8 cellular contexts compared by ENCODE assay signal in the genomic region with DNA sequence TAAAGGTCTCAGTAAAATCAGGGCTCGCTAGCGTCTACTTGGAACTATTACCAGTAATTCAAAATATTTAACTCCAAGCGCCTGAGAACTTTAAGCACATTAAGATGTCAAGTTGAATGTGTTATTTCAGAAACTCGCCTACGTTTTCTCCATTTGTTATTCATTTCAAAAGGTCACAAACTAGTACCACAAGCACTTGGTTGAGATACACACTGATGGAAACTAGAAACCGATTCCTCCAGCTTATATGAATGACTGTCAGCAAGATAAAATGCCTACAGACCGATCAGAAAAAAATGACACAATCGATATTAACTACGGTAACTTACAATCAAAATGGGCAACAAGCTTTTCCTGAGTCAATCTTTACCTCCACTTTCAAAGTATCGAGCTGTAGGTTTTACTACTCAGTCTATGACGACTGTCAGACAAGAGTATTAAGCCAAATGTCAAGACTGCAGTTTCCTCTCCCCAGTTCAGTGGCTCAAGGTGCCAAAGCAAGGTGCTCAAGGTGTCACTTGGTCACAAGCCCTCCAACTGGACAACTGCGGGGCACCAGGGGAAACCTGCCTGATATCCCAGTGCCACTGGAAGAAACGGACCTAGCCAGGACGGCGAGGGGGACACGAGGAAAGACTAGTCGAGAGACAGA. TPM values are rescaled to one million over a fixed set of nuclear protein-coding genes. Genes with fewer than 3 reads are reported as not detected.
A peak's percentile ranks its signal among the peaks of the same experiment; 100 is the strongest.
DNase-seq lines count a peak whose midpoint lies in the region; ATAC-seq and TF ChIP-seq lines count a peak whose summit lies in the region.

No MANE protein-coding gene starts in this region.

- no peaks in the 10 kb centered on the region for H3K9me3 Mint-ChIP-seq in activated T-helper 2 cell treated with anti-CD3 and anti-CD28 coated beads, Interferon-gamma antibody, Interleukin-2, Interleukin-4, amounts not matched to agents 10 μg/mL and 5 μg/mL and 100 μg/mL, durations not matched to agents 14 hours and 24 hours and 36 hours
- H3K9me3 Mint-ChIP-seq in immature natural killer cell: no peaks in the 10 kb centered on the region

- H3K27ac Mint-ChIP-seq in activated T-helper 2 cell treated with anti-CD3 and anti-CD28 coated beads, Interferon-gamma antibody, Interleukin-2, Interleukin-4, amounts not matched to agents 10 μg/mL and 5 μg/mL and 100 μg/mL, durations not matched to agents 14 hours and 24 hours and 36 hours: peak overlapping the region; percentile 100
- peak overlapping the region; percentile 85 to 97 (median 92) for H3K27ac Mint-ChIP-seq in immature natural killer cell

- H3K4me3 ChIP-seq in heart right ventricle (peak overlapping the region; percentile 68 to 99 (median 83)), subcutaneous abdominal adipose tissue (ENCODE audit: low read depth in 1 of 5, low read length in 5 of 5) (peak overlapping the region; percentile 72 to 98 (median 88))

- H3K9me3 ChIP-seq in heart right ventricle: no peaks in the 10 kb centered on the region
- no peaks in the 10 kb centered on the region for H3K9me3 ChIP-seq in subcutaneous abdominal adipose tissue (ENCODE audit: control insufficient read depth in 5 of 5, low read length in 5 of 5)

- TF ChIP-seq CTCF in heart right ventricle (IDR thresholded peaks at IDR 0.05): no peak

- peaks cover 37% of the 10 kb centered on the region for H3K36me3 Mint-ChIP-seq in activated T-helper 2 cell treated with anti-CD3 and anti-CD28 coated beads, Interferon-gamma antibody, Interleukin-2, Interleukin-4, amounts not matched to agents 10 μg/mL and 5 μg/mL and 100 μg/mL, durations not matched to agents 14 hours and 24 hours and 36 hours (ENCODE audit: low read depth)
- H3K36me3 Mint-ChIP-seq in immature natural killer cell: peaks cover 0 to 5% (median 5%) of the 10 kb centered on the region in 3 donors

- H3K27me3 ChIP-seq in heart right ventricle: peaks cover 31 to 34% (median 33%) of the 10 kb centered on the region in 7 donors
- H3K27me3 ChIP-seq in subcutaneous abdominal adipose tissue (ENCODE audit: control insufficient read depth in 5 of 5, insufficient read depth in 4 of 5, low read length in 5 of 5): peaks cover 26 to 32% (median 32%) of the 10 kb centered on the region in 5 donors

- H3K4me1 ChIP-seq in heart right ventricle (peaks cover 5 to 58% (median 53%) of the 10 kb centered on the region in 9 donors), subcutaneous abdominal adipose tissue (ENCODE audit: control insufficient read depth in 5 of 5, insufficient read depth in 5 of 5, low read length in 5 of 5) (peaks cover 0 to 53% (median 50%) of the 10 kb centered on the region in 5 donors)

- H3K27ac ChIP-seq in heart right ventricle (peak overlapping the region in 9 of 10 donors; percentile 44 to 90 (median 80)), subcutaneous abdominal adipose tissue (ENCODE audit: low read depth, low read length) (peak overlapping the region; percentile 70)

- H3K4me1 Mint-ChIP-seq in activated T-helper 2 cell treated with anti-CD3 and anti-CD28 coated beads, Interferon-gamma antibody, Interleukin-2, Interleukin-4, amounts not matched to agents 10 μg/mL and 5 μg/mL and 100 μg/mL, durations not matched to agents 14 hours and 24 hours and 36 hours (ENCODE audit: low read depth): peaks cover 24% of the 10 kb centered on the region
- peaks cover 38 to 39% of the 10 kb centered on the region in 2 donors for H3K4me1 Mint-ChIP-seq in immature natural killer cell

- peak overlapping the region; percentile 99 for H3K4me3 Mint-ChIP-seq in activated T-helper 2 cell treated with anti-CD3 and anti-CD28 coated beads, Interferon-gamma antibody, Interleukin-2, Interleukin-4, amounts not matched to agents 10 μg/mL and 5 μg/mL and 100 μg/mL, durations not matched to agents 14 hours and 24 hours and 36 hours (ENCODE audit: low read depth)
- H3K4me3 Mint-ChIP-seq in immature natural killer cell: peak overlapping the region; percentile 90 to 97 (median 95)

- peak in 2 of 8 donors; percentile 5 for ATAC-seq in heart right ventricle
- no peak for ATAC-seq in Right ventricle myocardium superior (ENCODE audit: poor library complexity)
- no peak for ATAC-seq in HG02981 (IDR thresholded peaks at IDR 0.05; ENCODE audit: unreplicated experiment)

- H3K36me3 ChIP-seq in heart right ventricle: peaks cover 0 to 36% (median 15%) of the 10 kb centered on the region in 9 donors
- peaks cover 3 to 19% (median 14%) of the 10 kb centered on the region in 5 donors for H3K36me3 ChIP-seq in subcutaneous abdominal adipose tissue (ENCODE audit: control insufficient read depth in 5 of 5, insufficient read depth in 5 of 5, low read length in 5 of 5)

- DNase-seq in heart right ventricle: no peak
- DNase-seq in Right ventricle myocardium superior: no peak
- no peak for DNase-seq in activated T-helper 2 cell treated with anti-CD3 and anti-CD28 coated beads, Interferon-gamma antibody, Interleukin-2, Interleukin-4, amounts not matched to agents 10 μg/mL and 5 μg/mL and 100 μg/mL, durations not matched to agents 14 hours and 24 hours and 36 hours (ENCODE audit: low spot score)
- peak in 1 of 3 donors; percentile 23 for DNase-seq in immature natural killer cell
- DNase-seq in NCI-H69 (lab: John Stamatoyannopoulos, UW): no peak
- no peak for DNase-seq in glomerular visceral epithelial cell (ENCODE audit: extremely low spot score)

- peak overlapping the region; percentile 91 to 100 (median 96) for H3K9ac ChIP-seq in subcutaneous abdominal adipose tissue (ENCODE audit: low read length in 5 of 5)

- H3K27me3 Mint-ChIP-seq in activated T-helper 2 cell treated with anti-CD3 and anti-CD28 coated beads, Interferon-gamma antibody, Interleukin-2, Interleukin-4, amounts not matched to agents 10 μg/mL and 5 μg/mL and 100 μg/mL, durations not matched to agents 14 hours and 24 hours and 36 hours (ENCODE audit: low read depth): peaks cover 27% of the 10 kb centered on the region
- H3K27me3 Mint-ChIP-seq in immature natural killer cell (ENCODE audit: low read depth in 3 of 3): peaks cover 11 to 22% (median 13%) of the 10 kb centered on the region in 3 donors

- intact Hi-C loops in heart right ventricle (cut with DNase I) (no loop called here), Right ventricle myocardium superior (cut with DNase I) (no loop called here)
- intact Hi-C loops in activated T-helper 2 cell treated with anti-CD3 and anti-CD28 coated beads, Interferon-gamma antibody, Interleukin-2, Interleukin-4, amounts not matched to agents 10 μg/mL and 5 μg/mL and 100 μg/mL, durations not matched to agents 14 hours and 24 hours and 36 hours (cut with micrococcal nuclease): loop anchor here (2.0 to 10.0 kb wide), 5 partner anchors 31 to 316 kb away; a partner anchor contains a TSS

- 15 to 19% methylated on average over 17 of the region's 17 CpGs for WGBS in heart right ventricle, 2 donors

RNA-seq across cellular contexts. Expression of a gene that starts 0.7 kb away (rescaled TPM):
- 10 to 100 TPM; 53.6 to 69.7 (median 63.1) TPM for total RNA-seq in heart right ventricle
- polyA plus RNA-seq in heart right ventricle: 10 to 100 TPM; 26.2 to 62.1 TPM
- 57.9 TPM for total RNA-seq in Right ventricle myocardium superior
- total RNA-seq in activated T-helper 2 cell treated with anti-CD3 and anti-CD28 coated beads, Interferon-gamma antibody, Interleukin-2, Interleukin-4, amounts not matched to agents 10 μg/mL and 5 μg/mL and 100 μg/mL, durations not matched to agents 14 hours and 24 hours and 36 hours: 188 and 194 TPM in 2 replicates
- 10 to 100 TPM; 30.1 to 62.6 (median 61.0) TPM for polyA plus RNA-seq in immature natural killer cell

RNA-seq across cellular contexts. Expression of a gene that starts 3.0 kb away (rescaled TPM):
- total RNA-seq in heart right ventricle: not detected
- polyA plus RNA-seq in heart right ventricle: under 1 TPM in 1 of 2 donors, not detected in 1; 0.10 TPM
- not detected for total RNA-seq in Right ventricle myocardium superior
- 10.7 and 14.5 TPM in 2 replicates for total RNA-seq in activated T-helper 2 cell treated with anti-CD3 and anti-CD28 coated beads, Interferon-gamma antibody, Interleukin-2, Interleukin-4, amounts not matched to agents 10 μg/mL and 5 μg/mL and 100 μg/mL, durations not matched to agents 14 hours and 24 hours and 36 hours
- under 1 TPM in 1 of 3 donors, not detected in 2; 0.18 TPM for polyA plus RNA-seq in immature natural killer cell

RNA-seq across cellular contexts. Expression of a gene that starts 7.4 kb away (rescaled TPM):
- not detected for total RNA-seq in heart right ventricle
- polyA plus RNA-seq in heart right ventricle: 1 to 10 TPM; 1.1 to 1.6 TPM
- total RNA-seq in Right ventricle myocardium superior: not detected
- 10.3 and 14.1 TPM in 2 replicates for total RNA-seq in activated T-helper 2 cell treated with anti-CD3 and anti-CD28 coated beads, Interferon-gamma antibody, Interleukin-2, Interleukin-4, amounts not matched to agents 10 μg/mL and 5 μg/mL and 100 μg/mL, durations not matched to agents 14 hours and 24 hours and 36 hours
- polyA plus RNA-seq in immature natural killer cell: under 1 TPM in 2 of 3 donors, not detected in 1; 0.59 to 0.60 TPM

RNA-seq across cellular contexts. Expression of a gene that starts 32.0 kb away (rescaled TPM):
- total RNA-seq in heart right ventricle (10 to 100 TPM; 66.4 to 97.5 (median 87.9) TPM), Right ventricle myocardium superior (74.7 TPM)
- polyA plus RNA-seq in heart right ventricle (10 to 100 TPM; 37.9 to 55.6 TPM), immature natural killer cell (10 to 100 TPM; 37.2 to 78.9 (median 56.9) TPM)
- 103 and 110 TPM in 2 replicates for total RNA-seq in activated T-helper 2 cell treated with anti-CD3 and anti-CD28 coated beads, Interferon-gamma antibody, Interleukin-2, Interleukin-4, amounts not matched to agents 10 μg/mL and 5 μg/mL and 100 μg/mL, durations not matched to agents 14 hours and 24 hours and 36 hours

RNA-seq across cellular contexts. Expression of a gene that starts 44.5 kb away (rescaled TPM):
- total RNA-seq in heart right ventricle: under 1 TPM in 4 of 10 donors, not detected in 6; 0.04 to 0.31 (median 0.05) TPM
- polyA plus RNA-seq in heart right ventricle: under 1 TPM; 0.04 to 0.07 TPM
- total RNA-seq in Right ventricle myocardium superior: 0.08 TPM
- total RNA-seq in activated T-helper 2 cell treated with anti-CD3 and anti-CD28 coated beads, Interferon-gamma antibody, Interleukin-2, Interleukin-4, amounts not matched to agents 10 μg/mL and 5 μg/mL and 100 μg/mL, durations not matched to agents 14 hours and 24 hours and 36 hours: 0.02 TPM in 1 of 2 replicates, not detected in the other
- not detected for polyA plus RNA-seq in immature natural killer cell

Comparison
In these comparisons a context has a peak if more than half of its experiments do, and no peak if none do; other contexts are left out.
1. RNA of a gene that starts 3.0 kb away (total RNA-seq): 10.7 to 14.5 TPM in activated T-helper 2 cell treated with anti-CD3 and anti-CD28 coated beads, Interferon-gamma antibody, Interleukin-2, Interleukin-4, amounts not matched to agents 10 μg/mL and 5 μg/mL and 100 μg/mL, durations not matched to agents 14 hours and 24 hours and 36 hours; not detected in heart right ventricle and not detected in Right ventricle myocardium superior (single experiment); every median in the first group is over 10 times any median in the second.